In genomic region chr1:226401407-226402303, GRCh38 we compare ENCODE assay signal across 17 cellular contexts. TPM values are rescaled to one million over a fixed set of nuclear protein-coding genes. Genes with fewer than 3 reads are reported as not detected.
A peak's percentile ranks its signal among the peaks of the same experiment; 100 is the strongest.
DNase-seq lines count a peak whose midpoint lies in the region; ATAC-seq and TF ChIP-seq lines count a peak whose summit lies in the region.
"Had no signal": no experiment of that assay in that cellular context is flagged by ENCODE, and none has a peak within 500 bp of the region (broad histone marks: within the 10 kb centered on the region; RNA-seq: fewer than 3 reads in every experiment).

No MANE protein-coding gene starts in this region.

- H3K4me3 ChIP-seq in Loucy (ENCODE audit: low read length, poor library complexity, severe bottlenecking): no peak overlapping the region
- H3K4me3 ChIP-seq in esophagus muscularis mucosa: no peak overlapping the region
- no peak overlapping the region for H3K4me3 ChIP-seq in upper lobe of right lung
- no peak overlapping the region for H3K4me3 ChIP-seq in smooth muscle cell
- H3K4me3 ChIP-seq: A549, SK-N-MC had no signal

- H3K36me3 Mint-ChIP-seq in activated CD8-positive, alpha-beta memory T cell treated with anti-CD3 and anti-CD28 coated beads, Interleukin-2, amount 10 ng/mL, durations not matched to agents 7 days and 5 days: peaks cover 49% of the 10 kb centered on the region
- peaks cover 43 to 77% of the 10 kb centered on the region in 2 donors for H3K36me3 Mint-ChIP-seq in stimulated activated naive B cell treated with anti-CD40 and anti-IgM and Interleukin-4, amounts not matched to agents 10 μg/mL and 1 μg/mL and 100 μg/mL, for 72 hours

- H3K9ac ChIP-seq in Loucy (ENCODE audit: low read depth, low read length, poor library complexity, severe bottlenecking) (no peak overlapping the region), smooth muscle cell (ENCODE audit: low read depth) (no peak overlapping the region)

- peaks cover 54% of the 10 kb centered on the region; the same call in 1 of the 2 replicates for H3K36me3 ChIP-seq in Loucy (ENCODE audit: insufficient read depth, low read length)
- H3K36me3 ChIP-seq in esophagus muscularis mucosa: peaks cover 9 to 40% (median 28%) of the 10 kb centered on the region in 4 donors
- H3K36me3 ChIP-seq in upper lobe of right lung: peaks cover 39% of the 10 kb centered on the region
- no peaks in the 10 kb centered on the region for H3K36me3 ChIP-seq in smooth muscle cell (ENCODE audit: low read depth)

- no peaks in the 10 kb centered on the region for H3F3A ChIP-seq in Loucy (ENCODE audit: low read depth)
- no peaks in the 10 kb centered on the region for H3F3A ChIP-seq in smooth muscle cell (ENCODE audit: low read depth)

- H3K4me3 Mint-ChIP-seq in activated CD8-positive, alpha-beta memory T cell treated with anti-CD3 and anti-CD28 coated beads, Interleukin-2, amount 10 ng/mL, durations not matched to agents 7 days and 5 days: no peak overlapping the region
- H3K4me3 Mint-ChIP-seq in stimulated activated naive B cell treated with anti-CD40 and anti-IgM and Interleukin-4, amounts not matched to agents 10 μg/mL and 1 μg/mL and 100 μg/mL, for 72 hours: peak overlapping the region in 1 of 2 donors; percentile 32
- H3K4me3 Mint-ChIP-seq: activated naive CD4-positive, alpha-beta T cell treated with anti-CD3 and anti-CD28 coated beads for 36 hours had no signal

- no peaks in the 10 kb centered on the region for H3K9me2 ChIP-seq in Loucy (replicated peaks; ENCODE audit: low read depth, low read length)

- H3K4me2 ChIP-seq in Loucy (ENCODE audit: low read depth, low read length, poor library complexity, severe bottlenecking) (peak overlapping the region; percentile 98), smooth muscle cell (no peak overlapping the region)
- H3K4me2 ChIP-seq: A549 had no signal

- H3K27ac ChIP-seq in esophagus muscularis mucosa (replicated peaks in 1 of 4) (peak overlapping the region; percentile 58 to 77 (median 70)), upper lobe of right lung (no peak overlapping the region), smooth muscle cell (ENCODE audit: low read depth) (no peak overlapping the region)
- H3K27ac ChIP-seq: A549, SK-N-MC had no signal

- H3K4me1 Mint-ChIP-seq in activated CD8-positive, alpha-beta memory T cell treated with anti-CD3 and anti-CD28 coated beads, Interleukin-2, amount 10 ng/mL, durations not matched to agents 7 days and 5 days: peaks cover 36% of the 10 kb centered on the region
- peaks cover 61 to 89% of the 10 kb centered on the region in 2 donors for H3K4me1 Mint-ChIP-seq in stimulated activated naive B cell treated with anti-CD40 and anti-IgM and Interleukin-4, amounts not matched to agents 10 μg/mL and 1 μg/mL and 100 μg/mL, for 72 hours

- H3K9me3 ChIP-seq in Loucy (ENCODE audit: insufficient read depth, low read depth, low read length): no peaks in the 10 kb centered on the region
- H3K9me3 ChIP-seq in esophagus muscularis mucosa: no peaks in the 10 kb centered on the region
- H3K9me3 ChIP-seq in upper lobe of right lung: no peaks in the 10 kb centered on the region
- no peaks in the 10 kb centered on the region for H3K9me3 ChIP-seq in smooth muscle cell (replicated peaks; ENCODE audit: low read depth)
- H3K9me3 ChIP-seq: A549, Caco-2 had no signal

- intact Hi-C loops in esophagus muscularis mucosa (cut with DNase I) (no loop called here), upper lobe of right lung (cut with DNase I) (no loop called here)

- no peaks in the 10 kb centered on the region for H3K9me3 Mint-ChIP-seq in activated CD8-positive, alpha-beta memory T cell treated with anti-CD3 and anti-CD28 coated beads, Interleukin-2, amount 10 ng/mL, durations not matched to agents 7 days and 5 days (ENCODE audit: low read depth)
- H3K9me3 Mint-ChIP-seq in stimulated activated naive B cell treated with anti-CD40 and anti-IgM and Interleukin-4, amounts not matched to agents 10 μg/mL and 1 μg/mL and 100 μg/mL, for 72 hours: no peaks in the 10 kb centered on the region
- H3K9me3 Mint-ChIP-seq: activated naive CD4-positive, alpha-beta T cell treated with anti-CD3 and anti-CD28 coated beads for 36 hours had no signal

- WGBS in esophagus muscularis mucosa: 80% methylated on average over 9 of the region's 9 CpGs
- WGBS in smooth muscle cell (ENCODE audit: low lambda C conversion rate): 78% methylated on average over 9 of the region's 9 CpGs

- H2AFZ ChIP-seq in Loucy (ENCODE audit: low read length) (no peak overlapping the region), smooth muscle cell (ENCODE audit: low read depth) (no peak overlapping the region)

- no peak for ATAC-seq in activated CD8-positive, alpha-beta memory T cell treated with anti-CD3 and anti-CD28 coated beads, Interleukin-2, amount 10 ng/mL, durations not matched to agents 7 days and 5 days
- ATAC-seq in stimulated activated naive B cell treated with anti-CD40 and anti-IgM and Interleukin-4, amounts not matched to agents 10 μg/mL and 1 μg/mL and 100 μg/mL, for 72 hours (replicated peaks): no peak
- no peak for ATAC-seq in upper lobe of right lung
- ATAC-seq: A549; stimulated activated naive CD8-positive, alpha-beta T cell treated with anti-CD3 and anti-CD28 coated beads, Interleukin-15, Interleukin-2, amounts not matched to agents 100 U/mL and 50 U/mL, for 24 hours had no signal

- DNase-seq in activated CD8-positive, alpha-beta memory T cell treated with anti-CD3 and anti-CD28 coated beads, Interleukin-2, amount 50 U/mL, for 48 hours: peak; percentile 32
- DNase-seq in activated CD8-positive, alpha-beta memory T cell treated with anti-CD3 and anti-CD28 coated beads, Interleukin-2, amount 10 ng/mL, durations not matched to agents 7 days and 5 days: no peak
- DNase-seq in esophagus muscularis mucosa (ENCODE audit: extremely low spot score) (no peak), upper lobe of right lung (no peak), smooth muscle cell (lab: John Stamatoyannopoulos, UW; ENCODE audit: unreplicated experiment) (no peak), NCI-H446 treated with DMSO at 0.1 percent for 48 hours (lab: John Stamatoyannopoulos, UW) (no peak)
- no peak for DNase-seq in stimulated activated naive B cell treated with anti-CD40 and anti-IgM and Interleukin-4, amounts not matched to agents 10 μg/mL and 1 μg/mL and 100 μg/mL, for 72 hours
- DNase-seq: activated naive CD4-positive, alpha-beta T cell treated with anti-CD3 and anti-CD28 coated beads for 36 hours; Caco-2; effector CD8-positive, alpha-beta T cell; GDM1; NCI-H1436 treated with DMSO at 0.1 percent for 48 hours; NCI-H226; stimulated activated naive CD8-positive, alpha-beta T cell treated with anti-CD3 and anti-CD28 coated beads, Interleukin-15, Interleukin-2, amounts not matched to agents 100 U/mL and 50 U/mL, for 24 hours had no signal

- TF ChIP-seq CTCF in Loucy (conservative IDR thresholded peaks at IDR 0.05; ENCODE audit: low read length) (no peak), esophagus muscularis mucosa (IDR thresholded peaks at IDR 0.05) (no peak), upper lobe of right lung (IDR thresholded peaks at IDR 0.05) (no peak), smooth muscle cell (IDR thresholded peaks at IDR 0.05; ENCODE audit: borderline replicate concordance, insufficient read depth, poor library complexity, severe bottlenecking) (no peak)

- no peaks in the 10 kb centered on the region for H3K27me3 Mint-ChIP-seq in activated CD8-positive, alpha-beta memory T cell treated with anti-CD3 and anti-CD28 coated beads, Interleukin-2, amount 10 ng/mL, durations not matched to agents 7 days and 5 days
- H3K27me3 Mint-ChIP-seq in stimulated activated naive B cell treated with anti-CD40 and anti-IgM and Interleukin-4, amounts not matched to agents 10 μg/mL and 1 μg/mL and 100 μg/mL, for 72 hours: no peaks in the 10 kb centered on the region

- H4K20me1 ChIP-seq in Loucy (ENCODE audit: insufficient read depth, low read length, poor library complexity, severe bottlenecking) (peaks cover 82% of the 10 kb centered on the region), smooth muscle cell (ENCODE audit: low read depth) (peaks cover 50% of the 10 kb centered on the region)

- H3K27me3 ChIP-seq in Loucy (ENCODE audit: insufficient read depth, low read length, poor library complexity, severe bottlenecking) (no peaks in the 10 kb centered on the region), esophagus muscularis mucosa (no peaks in the 10 kb centered on the region), upper lobe of right lung (no peaks in the 10 kb centered on the region), smooth muscle cell (ENCODE audit: low read depth) (no peaks in the 10 kb centered on the region)

- TF ChIP-seq POLR2A in esophagus muscularis mucosa (IDR thresholded peaks at IDR 0.05; ENCODE audit: low read depth): no peak

- H3K79me2 ChIP-seq in Loucy (ENCODE audit: insufficient read depth, low read length) (peaks cover 100% of the 10 kb centered on the region), smooth muscle cell (ENCODE audit: low read depth) (peaks cover 30% of the 10 kb centered on the region)

- CTCF ChIA-PET in activated CD8-positive, alpha-beta memory T cell treated with anti-CD3 and anti-CD28 coated beads, Interleukin-2, amount 10 ng/mL, durations not matched to agents 7 days and 5 days (lab: Charles Lee): no interaction called here

- TF ChIP-seq EP300 in esophagus muscularis mucosa (IDR thresholded peaks at IDR 0.05): no peak

- H3K4me1 ChIP-seq in Loucy (ENCODE audit: insufficient read depth, low read length, poor library complexity, severe bottlenecking) (peaks cover 50% of the 10 kb centered on the region), esophagus muscularis mucosa (peaks cover 65 to 81% (median 80%) of the 10 kb centered on the region in 4 donors), upper lobe of right lung (peaks cover 27% of the 10 kb centered on the region), smooth muscle cell (ENCODE audit: low read depth) (peaks cover 25% of the 10 kb centered on the region)

- H3K27ac Mint-ChIP-seq in activated CD8-positive, alpha-beta memory T cell treated with anti-CD3 and anti-CD28 coated beads, Interleukin-2, amount 10 ng/mL, durations not matched to agents 7 days and 5 days: no peak overlapping the region
- peak overlapping the region; percentile 77 for H3K27ac Mint-ChIP-seq in stimulated activated naive B cell treated with anti-CD40 and anti-IgM and Interleukin-4, amounts not matched to agents 10 μg/mL and 1 μg/mL and 100 μg/mL, for 72 hours

RNA-seq across cellular contexts. Expression of gene PARP1, which starts 6.2 kb away (rescaled TPM):
- total RNA-seq in activated CD8-positive, alpha-beta memory T cell treated with anti-CD3 and anti-CD28 coated beads, Interleukin-2, amount 10 ng/mL, durations not matched to agents 7 days and 5 days: 100 to 1,000 TPM; 185 to 207 TPM
- total RNA-seq in esophagus muscularis mucosa: 100 to 1,000 TPM; 103 to 136 (median 108) TPM
- total RNA-seq in upper lobe of right lung: 64.6 TPM
- total RNA-seq in smooth muscle cell: 27.4 and 33.2 TPM in 2 replicates
- polyA plus RNA-seq in smooth muscle cell: 38.5 and 48.4 TPM in 2 replicates

Comparison
In these comparisons a context has a peak if more than half of its experiments do, and no peak if none do; other contexts are left out.
1. H3K27ac ChIP-seq: peak in esophagus muscularis mucosa (4 of 4); none in upper lobe of right lung (single experiment) and smooth muscle cell (single experiment).